9 cellular contexts compared by ENCODE assay signal in genomic region chr17:75345514-75346167, GRCh38. TPM values are rescaled to one million over a fixed set of nuclear protein-coding genes. Genes with fewer than 3 reads are reported as not detected.
DNase-seq lines count a peak whose midpoint lies in the region; ATAC-seq and TF ChIP-seq lines count a peak whose summit lies in the region.
"Had no signal": no experiment of that assay in that cellular context is flagged by ENCODE, and none has a peak within 500 bp of the region (broad histone marks: within the 10 kb centered on the region; RNA-seq: fewer than 3 reads in every experiment).

No MANE protein-coding gene starts in this region.

- H3K4me3 ChIP-seq in WERI-Rb-1 (ENCODE audit: low read depth, low read length), result no peak overlapping the region
- H3K4me3 ChIP-seq: pancreas had no signal

- no peaks in the 10 kb centered on the region for H3K36me3 ChIP-seq in WERI-Rb-1
- H3K36me3 ChIP-seq: pancreas had no signal

- peak; percentile 54 for DNase-seq in stimulated activated CD4-positive, alpha-beta T cell treated with anti-CD3 and anti-CD28 coated beads, Interleukin-15, amount 100 ng/mL, for 24 hours
- no peak for DNase-seq in stimulated activated CD4-positive, alpha-beta T cell treated with anti-CD3 and anti-CD28 coated beads, Interleukin-4, amount 100 ng/mL, for 24 hours
- no peak for DNase-seq in WERI-Rb-1
- no peak for DNase-seq in left lobe of liver (ENCODE audit: low spot score)
- no peak for DNase-seq in NK-92 treated with Interleukin-12 subunit alpha and Interleukin-12 subunit beta, amount 100 ng/mL, for 24 hours (lab: John Stamatoyannopoulos, UW)
- no peak for DNase-seq in NCI-H748 treated with DMSO at 0.1 percent for 48 hours (lab: John Stamatoyannopoulos, UW)
- no peak for DNase-seq in ureter (ENCODE audit: low spot score)
- DNase-seq: pancreas had no signal

- no peak for TF ChIP-seq CTCF in WERI-Rb-1 (IDR thresholded peaks at IDR 0.05; ENCODE audit: low read depth, low read length)

- H3K27ac ChIP-seq in WERI-Rb-1, result peak overlapping the region; percentile 25; the same call in 1 of the 2 replicates
- H3K27ac ChIP-seq: pancreas had no signal

- ATAC-seq in HG03095 (IDR thresholded peaks at IDR 0.05; ENCODE audit: unreplicated experiment) (peak; percentile 44), left lobe of liver (peak; percentile 47)

- H3K27me3 ChIP-seq in WERI-Rb-1 (ENCODE audit: insufficient read depth, low read depth, severe bottlenecking), result no peaks in the 10 kb centered on the region
- H3K27me3 ChIP-seq: pancreas had no signal

- no peaks in the 10 kb centered on the region for H3K9me3 ChIP-seq in WERI-Rb-1 (ENCODE audit: severe bottlenecking)
- H3K9me3 ChIP-seq: pancreas had no signal

RNA-seq across cellular contexts. Expression of gene SLC25A19, which starts 56.4 kb away (rescaled TPM):
- 3.6 TPM for total RNA-seq in left lobe of liver
- 8.8 TPM for total RNA-seq in ureter

RNA-seq across cellular contexts. Expression of gene GRB2, which starts 59.8 kb away (rescaled TPM):
- total RNA-seq in left lobe of liver (45.8 TPM), ureter (79.0 TPM)
